In the genomic region with DNA sequence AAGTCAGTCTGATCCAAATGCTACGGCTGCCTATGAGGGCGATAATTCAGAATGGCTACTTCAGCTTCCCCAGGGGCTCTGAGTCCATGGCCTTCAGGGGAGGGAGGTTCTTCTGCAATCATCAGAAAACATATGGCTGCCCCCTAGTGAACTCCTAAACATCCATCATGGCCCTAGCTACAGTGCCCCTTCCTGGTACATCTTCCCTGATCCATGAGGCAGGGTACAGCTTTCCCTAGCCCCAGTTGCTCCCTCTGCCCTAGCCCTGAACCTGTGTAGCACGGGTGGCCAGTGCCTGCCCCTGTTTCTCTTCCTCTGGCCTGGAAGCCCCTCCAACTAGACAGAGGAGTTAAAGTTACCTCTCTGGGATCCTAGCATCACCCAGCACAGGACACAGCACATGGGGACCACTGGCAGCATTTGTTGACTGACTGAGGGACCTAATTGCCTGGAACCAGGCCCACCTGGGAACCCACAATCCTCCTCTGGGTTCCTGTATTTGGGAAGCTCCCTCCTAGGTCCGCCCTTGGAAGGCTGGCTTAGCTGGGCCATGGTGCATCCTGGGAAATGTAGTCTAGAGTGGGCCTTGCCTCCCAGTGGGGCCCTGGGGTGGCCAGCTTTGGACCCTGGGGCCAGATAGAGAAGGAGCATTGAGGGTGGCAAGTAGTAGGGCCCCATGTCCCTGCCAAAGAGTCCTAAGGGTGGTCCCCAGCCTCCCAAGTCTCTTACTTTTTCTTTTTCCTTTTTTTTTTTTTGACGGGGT, we compare ENCODE assay signal across 18 cellular contexts. TPM values are rescaled to one million over a fixed set of nuclear protein-coding genes. Genes with fewer than 3 reads are reported as not detected.
DNase-seq lines count a peak whose midpoint lies in the region; ATAC-seq and TF ChIP-seq lines count a peak whose summit lies in the region.
"Had no signal": no experiment of that assay in that cellular context is flagged by ENCODE, and none has a peak within 500 bp of the region (broad histone marks: within the 10 kb centered on the region; RNA-seq: fewer than 3 reads in every experiment).

No MANE protein-coding gene starts in this region.

- H3K27me3 Mint-ChIP-seq in neural progenitor cell (ENCODE audit: insufficient read depth, low read depth), result peaks cover 18% of the 10 kb centered on the region
- H3K27me3 Mint-ChIP-seq in CD4-positive, alpha-beta T cell, result peaks cover 53% of the 10 kb centered on the region

- 98% methylated on average over 4 of the region's 5 CpGs for WGBS in mammary epithelial cell (ENCODE audit: low coverage, missing lambda C conversion rate)

- H3K79me2 ChIP-seq in neural progenitor cell (ENCODE audit: low read depth) (peaks cover 67% of the 10 kb centered on the region), mammary epithelial cell (ENCODE audit: insufficient read depth, low read length) (no peaks in the 10 kb centered on the region)

- CTCF ChIA-PET in CD4-positive, alpha-beta T cell (lab: Charles Lee), result interaction anchor here (1.4 to 1.9 kb wide), 3 partner anchors 10 to 59 kb away, joined by 3 to 14 read pairs (median 5); no protein-coding TSS in a partner anchor
- CTCF ChIA-PET in mammary epithelial cell (lab: Charles Lee; ENCODE audit: low non-redundant PET), result no interaction called here

- intact Hi-C loops in tibial artery (cut with DNase I; ENCODE audit: low total_unique reads), result loop anchor here (5.0 kb wide), 1 partner anchor 60 kb away; the partner anchor contains the start of gene TNFAIP8L1
- intact Hi-C loops in CD4-positive, alpha-beta T cell (cut with DNase I, micrococcal nuclease), result loop anchor here in 1 of 2 experiments (10.0 kb wide), 1 partner anchor 228 kb away; no protein-coding TSS in a partner anchor
- intact Hi-C loops in mammary epithelial cell (cut with micrococcal nuclease), result loop anchor here (5.0 to 10.0 kb wide), 2 partner anchors 145 to 218 kb away; partner anchors contain the start of genes DPP9 and FEM1A

- TF ChIP-seq CTCF in astrocyte of the spinal cord (IDR thresholded peaks at IDR 0.05; ENCODE audit: low read depth, low read length) (no peak), neural progenitor cell (IDR thresholded peaks at IDR 0.05) (no peak), tibial artery (IDR thresholded peaks at IDR 0.05) (no peak), mammary epithelial cell (conservative IDR thresholded peaks at IDR 0.05 in 1 of 2, IDR thresholded peaks at IDR 0.05 in 1 of 2; ENCODE audit: extremely low read depth in 1 of 2, insufficient read depth in 1 of 2, low read depth in 1 of 2, low read length in 2 of 2) (no peak)
- no peak for TF ChIP-seq CTCF in CD4-positive, alpha-beta T cell (IDR thresholded peaks at IDR 0.05)

- H2AFZ ChIP-seq in neural progenitor cell (replicated peaks) (no peak overlapping the region), mammary epithelial cell (ENCODE audit: low read depth, low read length) (no peak overlapping the region)

- peaks cover 29% of the 10 kb centered on the region for H3K4me1 Mint-ChIP-seq in neural progenitor cell
- peaks cover 5% of the 10 kb centered on the region for H3K4me1 Mint-ChIP-seq in CD4-positive, alpha-beta T cell (ENCODE audit: low read depth)

- H3K27me3 ChIP-seq in neural progenitor cell (peaks cover 5% of the 10 kb centered on the region), tibial artery (peaks cover 0 to 98% of the 10 kb centered on the region in 2 donors), mammary epithelial cell (ENCODE audit: insufficient read depth, low read length) (peaks cover 9% of the 10 kb centered on the region)
- H3K27me3 ChIP-seq in CD4-positive, alpha-beta T cell (ENCODE audit: control insufficient read depth, insufficient read depth, low read length), result peaks cover 64% of the 10 kb centered on the region
- H3K27me3 ChIP-seq: ovary had no signal

- DNase-seq in DMS 273 (lab: John Stamatoyannopoulos, UW; ENCODE audit: unreplicated experiment) (peak; percentile 72), DMS 273 treated with DMSO at 0.1 percent for 48 hours (lab: John Stamatoyannopoulos, UW) (no peak), LHCN-M2 (ENCODE audit: low read depth) (peak; percentile 39), astrocyte of the spinal cord (ENCODE audit: low read depth, low spot score) (peak; percentile 15), neural progenitor cell (ENCODE audit: low spot score) (no peak), tibial artery (no peak), mammary epithelial cell (no peak)
- no peak for DNase-seq in CD4-positive, alpha-beta T cell
- DNase-seq: activated CD4-positive, alpha-beta T cell treated with anti-CD3 and anti-CD28 coated beads, Interleukin-2, amount 50 U/mL, for 48 hours; aorta; CD8-positive, alpha-beta T cell; midbrain; NCI-H345; ovary; Peyer's patch had no signal

- H3K4me3 ChIP-seq in astrocyte of the spinal cord (ENCODE audit: low read depth, low read length) (no peak overlapping the region), neural progenitor cell (no peak overlapping the region), tibial artery (no peak overlapping the region), mammary epithelial cell (replicated peaks in 1 of 3; ENCODE audit: insufficient read depth in 1 of 3, low read depth in 2 of 3, low read length in 3 of 3) (no peak overlapping the region)
- H3K4me3 ChIP-seq: ovary, Peyer's patch had no signal

- H3F3A ChIP-seq in neural progenitor cell (ENCODE audit: low read depth), result peaks cover 42% of the 10 kb centered on the region

- H3K9ac ChIP-seq in neural progenitor cell, result no peak overlapping the region
- no peak overlapping the region for H3K9ac ChIP-seq in mammary epithelial cell (ENCODE audit: insufficient read depth, low read length)

- H3K9me3 Mint-ChIP-seq in neural progenitor cell, result no peaks in the 10 kb centered on the region
- H3K9me3 Mint-ChIP-seq in CD4-positive, alpha-beta T cell, result no peaks in the 10 kb centered on the region
- H3K9me3 Mint-ChIP-seq: CD8-positive, alpha-beta T cell; stimulated activated naive CD8-positive, alpha-beta T cell treated with anti-CD3 and anti-CD28 coated beads, Interleukin-15, Interleukin-2, amounts not matched to agents 100 ng/mL and 50 ng/mL, for 24 hours had no signal

- H3K4me1 ChIP-seq in neural progenitor cell (peaks cover 15% of the 10 kb centered on the region), tibial artery (peaks cover 0 to 25% (median 10%) of the 10 kb centered on the region in 4 donors), mammary epithelial cell (ENCODE audit: insufficient read depth, low read length) (peaks cover 11% of the 10 kb centered on the region)

- dilution Hi-C loops in mammary epithelial cell (cut with HindIII; ENCODE audit: low sequenced_read_pairs), result loop anchor here (10.0 kb wide), 1 partner anchor 132 kb away; no protein-coding TSS in a partner anchor

- H3K36me3 ChIP-seq in neural progenitor cell, result no peaks in the 10 kb centered on the region
- no peaks in the 10 kb centered on the region for H3K36me3 ChIP-seq in tibial artery
- H3K36me3 ChIP-seq in mammary epithelial cell (ENCODE audit: insufficient read depth, low read length), result no peaks in the 10 kb centered on the region
- H3K36me3 ChIP-seq: ovary, Peyer's patch had no signal

- POLR2A ChIA-PET in CD4-positive, alpha-beta T cell (lab: Charles Lee), result no interaction called here

- no peaks in the 10 kb centered on the region for H3K36me3 Mint-ChIP-seq in neural progenitor cell
- no peaks in the 10 kb centered on the region for H3K36me3 Mint-ChIP-seq in CD4-positive, alpha-beta T cell (ENCODE audit: low read depth)
- H3K36me3 Mint-ChIP-seq: CD8-positive, alpha-beta T cell had no signal

- H3K27ac Mint-ChIP-seq in neural progenitor cell, result no peak overlapping the region
- H3K27ac Mint-ChIP-seq in CD4-positive, alpha-beta T cell, result no peak overlapping the region
- H3K27ac Mint-ChIP-seq: CD8-positive, alpha-beta T cell had no signal

- no peak for ATAC-seq in CD4-positive, alpha-beta T cell (ENCODE audit: poor library complexity)
- ATAC-seq: CD8-positive, alpha-beta T cell had no signal

- in situ Hi-C loops in astrocyte of the spinal cord (cut with HindIII; ENCODE audit: low sequenced_read_pairs), result no loop called here
- in situ Hi-C loops in mammary epithelial cell (cut with MboI; ENCODE audit: low sequenced_read_pairs in 2 of 2), result loop anchor here (5.0 to 10.0 kb wide), 2 partner anchors 58 to 60 kb away; partner anchors contain the start of gene TNFAIP8L1 (in 2 of the 2)

- peaks cover 81% of the 10 kb centered on the region for H4K20me1 ChIP-seq in neural progenitor cell (ENCODE audit: low read depth)
- no peaks in the 10 kb centered on the region for H4K20me1 ChIP-seq in mammary epithelial cell (ENCODE audit: insufficient read depth, low read length)

- H3K9me3 ChIP-seq in neural progenitor cell (ENCODE audit: low read depth) (no peaks in the 10 kb centered on the region), tibial artery (no peaks in the 10 kb centered on the region), mammary epithelial cell (replicated peaks; ENCODE audit: insufficient read depth, low read length) (no peaks in the 10 kb centered on the region)
- no peaks in the 10 kb centered on the region for H3K9me3 ChIP-seq in CD4-positive, alpha-beta T cell (ENCODE audit: control insufficient read depth, low read length)
- H3K9me3 ChIP-seq: ovary, Peyer's patch had no signal

- no TSS peak for BruUV-seq in mammary epithelial cell (replicated peaks; lab: Mats Ljungman, UMichigan)

- H3K4me3 Mint-ChIP-seq in neural progenitor cell, result peak overlapping the region; percentile 64
- H3K4me3 Mint-ChIP-seq in CD4-positive, alpha-beta T cell, result no peak overlapping the region
- H3K4me3 Mint-ChIP-seq: CD8-positive, alpha-beta T cell; stimulated activated naive CD8-positive, alpha-beta T cell treated with anti-CD3 and anti-CD28 coated beads, Interleukin-15, Interleukin-2, amounts not matched to agents 100 ng/mL and 50 ng/mL, for 24 hours had no signal

- no peak overlapping the region for H3K4me2 ChIP-seq in neural progenitor cell
- H3K4me2 ChIP-seq in mammary epithelial cell (ENCODE audit: insufficient read depth, low read depth, low read length), result no peak overlapping the region

- H3K27ac ChIP-seq in neural progenitor cell (no peak overlapping the region), tibial artery (no peak overlapping the region), mammary epithelial cell (ENCODE audit: insufficient read depth, low read depth, low read length) (no peak overlapping the region)
- no peak overlapping the region for H3K27ac ChIP-seq in CD4-positive, alpha-beta T cell (ENCODE audit: low read depth, low read length)
- H3K27ac ChIP-seq: 22Rv1, ovary, Peyer's patch had no signal

RNA-seq across cellular contexts. Expression of gene SEMA6B, which starts 17.7 kb away (rescaled TPM):
- total RNA-seq in LHCN-M2 (2014; rRNA removed) (9.7 and 30.7 TPM in 2 replicates), neural progenitor cell (ENCODE audit: low replicate concordance) (22.6 and 82.3 TPM in 2 replicates), mammary epithelial cell (under 1 TPM in 1 of 2 donors, not detected in 1; 0.28 TPM)
- 0.69 TPM for polyA plus RNA-seq in LHCN-M2 (2012)
- under 1 TPM; 0.14 to 0.17 TPM for total RNA-seq in CD4-positive, alpha-beta T cell
- 0.22 TPM for polyA plus RNA-seq in mammary epithelial cell
- polyA minus RNA-seq in mammary epithelial cell, result not detected
- total RNA-seq: T-helper 2 cell treated with Interferon-gamma antibody and Interleukin-4, amounts not matched to agents 100 ng/mL and 5 ng/mL, for 36 hours had no signal

RNA-seq across cellular contexts. Expression of gene LRG1, which starts 37.4 kb away (rescaled TPM):
- total RNA-seq in LHCN-M2 (2014; rRNA removed) (0.13 TPM in 1 of 2 replicates, not detected in the other), neural progenitor cell (ENCODE audit: low replicate concordance) (0.19 TPM in 1 of 2 replicates, not detected in the other), mammary epithelial cell (not detected)
- not detected for polyA plus RNA-seq in LHCN-M2 (2012)
- total RNA-seq in CD4-positive, alpha-beta T cell, result not detected
- polyA plus RNA-seq in mammary epithelial cell, result not detected
- not detected for polyA minus RNA-seq in mammary epithelial cell
- total RNA-seq: CD8-positive, alpha-beta T cell had no signal

RNA-seq across cellular contexts. Expression of gene PLIN5, which starts 42.2 kb away (rescaled TPM):
- 0.06 TPM in 1 of 2 replicates, not detected in the other for total RNA-seq in LHCN-M2 (2014; rRNA removed)
- polyA plus RNA-seq in LHCN-M2 (2012), result not detected
- total RNA-seq in neural progenitor cell (ENCODE audit: low replicate concordance), result 1.2 and 5.1 TPM in 2 replicates
- total RNA-seq in CD4-positive, alpha-beta T cell, result under 1 TPM; 0.31 to 0.93 TPM
- total RNA-seq in mammary epithelial cell, result under 1 TPM in 1 of 2 donors, not detected in 1; 0.19 TPM
- not detected for polyA plus RNA-seq in mammary epithelial cell
- not detected for polyA minus RNA-seq in mammary epithelial cell
- total RNA-seq: T-helper 2 cell treated with Interferon-gamma antibody and Interleukin-4, amounts not matched to agents 100 ng/mL and 5 ng/mL, for 36 hours had no signal

RNA-seq across cellular contexts. Expression of gene PLIN4, which starts 58.9 kb away (rescaled TPM):
- total RNA-seq in LHCN-M2 (2014; rRNA removed) (under 0.01 TPM in 1 of 2 replicates, not detected in the other), neural progenitor cell (ENCODE audit: low replicate concordance) (0.15 TPM in 1 of 2 replicates, not detected in the other), mammary epithelial cell (10 to 100 TPM in 1 of 2 donors, 1 to 10 TPM in 1; 9.3 to 38.2 TPM)
- 0.09 TPM for polyA plus RNA-seq in LHCN-M2 (2012)
- not detected for total RNA-seq in CD4-positive, alpha-beta T cell
- polyA plus RNA-seq in mammary epithelial cell, result 2.7 TPM
- polyA minus RNA-seq in mammary epithelial cell, result 7.6 TPM
- total RNA-seq: T-helper 2 cell treated with Interferon-gamma antibody and Interleukin-4, amounts not matched to agents 100 ng/mL and 5 ng/mL, for 36 hours had no signal

Comparison
In these comparisons a context has a peak if more than half of its experiments do, and no peak if none do; other contexts are left out.
1. DNase-seq: peak in DMS 273 (single experiment), LHCN-M2 (single experiment) and astrocyte of the spinal cord (single experiment); none in DMS 273 treated with DMSO at 0.1 percent for 48 hours (single experiment), neural progenitor cell (single experiment), tibial artery (0 of 2), CD4-positive, alpha-beta T cell (0 of 10) and mammary epithelial cell (single experiment).